Comparison of ENCODE assay signal across 8 cellular contexts in the genomic region with DNA sequence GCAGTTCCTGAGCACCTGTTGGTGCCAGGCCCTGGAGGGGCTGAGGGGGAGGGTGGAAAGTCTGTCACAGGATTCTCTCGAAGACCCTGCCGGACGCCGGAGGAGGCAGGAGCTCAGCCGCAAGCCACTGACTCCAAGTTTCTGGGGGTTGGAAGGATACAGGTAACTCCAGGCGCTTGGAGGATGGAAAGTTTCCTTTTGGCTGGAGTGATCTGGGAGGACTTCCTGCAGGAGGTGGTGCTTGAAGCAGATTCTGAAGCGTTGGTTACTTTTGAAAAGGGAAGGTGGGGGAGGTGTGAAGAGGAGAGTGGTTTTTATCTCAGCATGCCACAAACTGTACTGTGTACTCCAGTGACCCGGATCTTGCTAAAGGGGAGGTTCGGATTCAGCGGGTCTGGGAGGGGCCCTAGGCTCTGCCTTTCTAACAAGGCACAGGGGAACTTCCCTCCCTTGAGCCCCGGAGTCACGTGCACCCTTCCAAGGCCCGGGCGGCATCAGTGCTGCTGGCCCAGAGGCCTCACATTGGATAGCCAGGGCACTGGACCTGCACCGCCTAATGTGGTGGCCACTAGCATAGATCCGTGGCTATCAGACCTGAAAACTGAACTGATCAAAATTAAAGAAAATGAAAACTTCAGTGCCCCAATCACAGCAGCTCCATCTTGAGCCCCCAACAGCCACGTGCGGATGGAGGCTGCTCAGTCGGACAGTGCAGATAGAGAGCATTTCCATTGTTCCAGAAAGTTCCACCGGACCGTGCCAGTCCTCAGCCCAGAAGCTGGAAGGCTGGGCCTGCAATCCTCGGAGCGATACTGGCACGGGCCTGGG. TPM values are rescaled to one million over a fixed set of nuclear protein-coding genes. Genes with fewer than 3 reads are reported as not detected.
DNase-seq lines count a peak whose midpoint lies in the region; ATAC-seq, FAIRE-seq and TF ChIP-seq lines count a peak whose summit lies in the region.

No MANE protein-coding gene starts in this region.

- intact Hi-C loops in HCT116 (cut with micrococcal nuclease) = no loop called here
- intact Hi-C loops in OCI-LY7 (cut with micrococcal nuclease; ENCODE audit: unreplicated experiment) = loop anchor here (5.0 kb wide), 1 partner anchor 41 kb away; a partner anchor contains a TSS
- intact Hi-C loops in heart right ventricle (cut with DNase I) = loop anchor here in 1 of 10 donors (5.0 kb wide), 1 partner anchor 41 kb away; a partner anchor contains a TSS
- intact Hi-C loops in transverse colon (cut with DNase I; ENCODE audit: low total_unique reads) = no loop called here

- TF ChIP-seq RAD21 in HCT116 (IDR thresholded peaks at IDR 0.05; ENCODE audit: low read depth) = no peak

- FAIRE-seq in D721Med (lab: Jason Lieb, UNC) = no peak

- no peak overlapping the region for H3K27ac ChIP-seq in HCT116 (ENCODE audit: low read depth, low read length)
- H3K27ac ChIP-seq in OCI-LY7 (ENCODE audit: low read depth, low read length, poor library complexity, severe bottlenecking) = peak overlapping the region; percentile 14
- peak overlapping the region in 1 of 10 donors; percentile 76 for H3K27ac ChIP-seq in heart right ventricle
- peak overlapping the region; percentile 84 to 96 (median 87) for H3K27ac ChIP-seq in transverse colon

- no peak for TF ChIP-seq EP300 in transverse colon (IDR thresholded peaks at IDR 0.05; ENCODE audit: low read depth)

- CTCF ChIA-PET in HCT116 (lab: Charles Lee) (interaction anchor here (1.4 kb wide), 1 partner anchor 155 kb away, joined by 4 read pairs; no protein-coding TSS in a partner anchor), OCI-LY7 (lab: Charles Lee; ENCODE audit: unreplicated experiment) (no interaction called here)

- BruUV-seq in HCT116 (replicated peaks; lab: Mats Ljungman, UMichigan) (no TSS peak), OCI-LY7 (replicated peaks; lab: Mats Ljungman, UMichigan) (no TSS peak)

- in situ Hi-C loops in transverse colon (cut with MboI; ENCODE audit: low pct_ligation_motif_present in 1 of 4, low pct_unique_long_range_greater_than_20kb in 1 of 4, low sequenced_read_pairs in 3 of 4) = no loop called here

- H3K4me2 ChIP-seq in HCT116 (ENCODE audit: low read length) (peak overlapping the region; percentile 39), OCI-LY7 (ENCODE audit: low read length) (peak overlapping the region; percentile 75)

- H3K79me2 ChIP-seq in HCT116 (ENCODE audit: insufficient read depth, low read length) = no peaks in the 10 kb centered on the region
- no peaks in the 10 kb centered on the region for H3K79me2 ChIP-seq in OCI-LY7 (ENCODE audit: insufficient read depth, low read depth, low read length)

- no peak overlapping the region for H2AFZ ChIP-seq in HCT116 (ENCODE audit: low read depth, low read length, poor library complexity, severe bottlenecking)
- H2AFZ ChIP-seq in OCI-LY7 (ENCODE audit: low read length) = no peak overlapping the region

- no peak overlapping the region for H3K9ac ChIP-seq in HCT116 (ENCODE audit: low read length)

- H3K9me2 ChIP-seq in HCT116 (ENCODE audit: insufficient read depth) (no peaks in the 10 kb centered on the region), OCI-LY7 (ENCODE audit: insufficient read depth, low read length) (no peaks in the 10 kb centered on the region)

- POLR2A ChIA-PET in HCT116 (lab: Charles Lee) (no interaction called here), OCI-LY7 (lab: Charles Lee) (interaction anchor here (0.6 kb wide), 1 partner anchor 13 kb away, joined by 3 read pairs; no protein-coding TSS in a partner anchor)

- 87 to 90% methylated on average over 24 of the region's 24 CpGs for WGBS in heart right ventricle, 2 donors
- WGBS in transverse colon (ENCODE audit: low coverage in 1 of 2), 2 donors = 40 to 70% methylated on average over 1 to 24 of the region's 24 CpGs

- RAD21 ChIA-PET in HCT116 (lab: Charles Lee; ENCODE audit: low non-redundant PET in 1 of 2, low total read pairs in 2 of 2, uncharacterized antibody in 2 of 2, unreplicated experiment in 2 of 2) = no interaction called here

- H3K4me1 ChIP-seq in HCT116 (ENCODE audit: control insufficient read depth in 1 of 2, insufficient read depth in 2 of 2, low read length in 2 of 2) (peaks cover 19 to 34% of the 10 kb centered on the region in 2 experiments), OCI-LY7 (ENCODE audit: insufficient read depth, low read length, poor library complexity, severe bottlenecking) (peaks cover 33% of the 10 kb centered on the region), heart right ventricle (peaks cover 23 to 85% (median 45%) of the 10 kb centered on the region in 9 donors), transverse colon (peaks cover 57 to 90% (median 81%) of the 10 kb centered on the region in 4 donors)

- H3K36me3 ChIP-seq in HCT116 (ENCODE audit: control insufficient read depth in 1 of 2, insufficient read depth in 2 of 2, low read length in 2 of 2) (no peaks in the 10 kb centered on the region), OCI-LY7 (ENCODE audit: insufficient read depth, low read length) (no peaks in the 10 kb centered on the region), heart right ventricle (no peaks in the 10 kb centered on the region), transverse colon (no peaks in the 10 kb centered on the region)

- TF ChIP-seq POLR2A in HCT116 (IDR thresholded peaks at IDR 0.05; ENCODE audit: borderline replicate concordance, extremely low read depth, insufficient read depth, insufficient read length) (no peak), transverse colon (IDR thresholded peaks at IDR 0.05) (no peak)

- TF ChIP-seq CTCF in GM12865 (IDR thresholded peaks at IDR 0.05; ENCODE audit: insufficient read depth, low read depth, low read length, missing control alignments) = no peak
- TF ChIP-seq CTCF in HCT116 (IDR thresholded peaks at IDR 0.05 in 2 of 3, conservative IDR thresholded peaks at IDR 0.05 in 1 of 3; ENCODE audit: borderline replicate concordance in 1 of 3, insufficient read depth in 1 of 3, low read depth in 2 of 3, low read length in 2 of 3) = no peak
- no peak for TF ChIP-seq CTCF in OCI-LY7 (conservative IDR thresholded peaks at IDR 0.05; ENCODE audit: low read length)
- TF ChIP-seq CTCF in heart right ventricle (IDR thresholded peaks at IDR 0.05) = no peak
- no peak for TF ChIP-seq CTCF in transverse colon (IDR thresholded peaks at IDR 0.05)
- TF ChIP-seq CTCF in D721Med (IDR thresholded peaks at IDR 0.05; ENCODE audit: insufficient read depth, missing control alignments) = no peak

- H3K4me3 ChIP-seq in GM12865 (ENCODE audit: low read depth, low read length) (peak overlapping the region; percentile 56), HCT116 (replicated peaks in 1 of 2; ENCODE audit: low read depth in 1 of 2, low read length in 2 of 2) (no peak overlapping the region), OCI-LY7 (ENCODE audit: low read depth, low read length, poor library complexity, severe bottlenecking) (peak overlapping the region; percentile 7), heart right ventricle (peak overlapping the region in 1 of 10 donors; percentile 7), transverse colon (peak overlapping the region in 1 of 4 donors; percentile 1)

- peak; percentile 88 for DNase-seq in GM12865 (ENCODE audit: low read depth)
- no peak for DNase-seq in HCT116 (ENCODE audit: low read depth, low spot score)
- peak; percentile 41 for DNase-seq in OCI-LY7 (ENCODE audit: low spot score)
- DNase-seq in heart right ventricle = peak; percentile 27 to 43
- peak; percentile 58 for DNase-seq in transverse colon
- no peak for DNase-seq in medulla oblongata (ENCODE audit: extremely low spot score)
- no peak for DNase-seq in NCI-H146 (lab: John Stamatoyannopoulos, UW)
- DNase-seq in D721Med (ENCODE audit: insufficient read length, low spot score) = no peak

- no peaks in the 10 kb centered on the region for H3K9me3 ChIP-seq in HCT116 (ENCODE audit: control insufficient read depth in 1 of 2, insufficient read depth in 1 of 2, low read depth in 1 of 2, low read length in 2 of 2)
- no peaks in the 10 kb centered on the region for H3K9me3 ChIP-seq in OCI-LY7 (ENCODE audit: low read length)
- peaks cover 0 to 11% (median 0%) of the 10 kb centered on the region in 11 donors for H3K9me3 ChIP-seq in heart right ventricle
- H3K9me3 ChIP-seq in transverse colon = no peaks in the 10 kb centered on the region

- ATAC-seq in HCT116 = peak; percentile 10; the same call in 1 of the 2 replicates
- peak in 3 of 8 donors; percentile 18 to 23 (median 19) for ATAC-seq in heart right ventricle

- H4K20me1 ChIP-seq in HCT116 (ENCODE audit: insufficient read depth) = peaks cover 3% of the 10 kb centered on the region; the same call in 1 of the 2 replicates
- peaks cover 2% of the 10 kb centered on the region; the same call in 1 of the 2 replicates for H4K20me1 ChIP-seq in OCI-LY7 (ENCODE audit: insufficient read depth, low read length)

- H3K27me3 ChIP-seq in HCT116 (ENCODE audit: insufficient read depth, low read length) = no peaks in the 10 kb centered on the region
- H3K27me3 ChIP-seq in heart right ventricle = no peaks in the 10 kb centered on the region
- H3K27me3 ChIP-seq in transverse colon = no peaks in the 10 kb centered on the region

TF ChIP-seq in HCT116, 20 proteins besides CTCF, POLR2A, EP300 and RAD21 (continues in another document):
- TF ChIP-seq JUND (IDR thresholded peaks at IDR 0.05) (no peak), POLR2AphosphoS5 (IDR thresholded peaks at IDR 0.05; ENCODE audit: low read depth, low read length) (no peak), FOSL1 (IDR thresholded peaks at IDR 0.05; ENCODE audit: low read depth) (no peak), ELF1 (IDR thresholded peaks at IDR 0.05; ENCODE audit: borderline replicate concordance, low read depth) (no peak), EZH2 (IDR thresholded peaks at IDR 0.05) (no peak), EZH2phosphoT487 (IDR thresholded peaks at IDR 0.05; ENCODE audit: borderline replicate concordance) (no peak), YY1 (IDR thresholded peaks at IDR 0.05; ENCODE audit: extremely low read depth, insufficient replicate concordance, low read depth, low read length) (no peak)
- TF ChIP-seq, protein P1, sequence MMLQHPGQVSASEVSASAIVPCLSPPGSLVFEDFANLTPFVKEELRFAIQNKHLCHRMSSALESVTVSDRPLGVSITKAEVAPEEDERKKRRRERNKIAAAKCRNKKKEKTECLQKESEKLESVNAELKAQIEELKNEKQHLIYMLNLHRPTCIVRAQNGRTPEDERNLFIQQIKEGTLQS (IDR thresholded peaks at IDR 0.05) = no peak

RNA-seq across cellular contexts. Expression of a gene that starts 42.2 kb away (rescaled TPM):
- total RNA-seq in HCT116 (2021; ENCODE audit: unreplicated experiment) (90.2 TPM), OCI-LY7 (2022) (56.2 and 66.6 TPM in 2 replicates), heart right ventricle (10 to 100 TPM; 31.1 to 53.2 (median 33.6) TPM), transverse colon (100 to 1,000 TPM; 100 to 139 (median 120) TPM)
- polyA plus RNA-seq in HCT116 (2012) = 37.9 and 44.0 TPM in 2 replicates
- 30.9 and 32.4 TPM in 2 replicates for total RNA-seq in OCI-LY7 (2014; rRNA removed; shearing (Covaris generic))
- polyA plus RNA-seq in heart right ventricle = 10 to 100 TPM; 15.6 to 25.0 TPM

Comparison
In these comparisons a context has a peak if more than half of its experiments do, and no peak if none do; other contexts are left out.
1. DNase-seq: peak in GM12865 (single experiment), OCI-LY7 (single experiment), heart right ventricle (2 of 2) and transverse colon (single experiment); none in HCT116 (single experiment), medulla oblongata (single experiment), NCI-H146 (single experiment) and D721Med (single experiment).
2. H3K4me3 ChIP-seq: peak in GM12865 (single experiment) and OCI-LY7 (single experiment); none in HCT116 (0 of 2).